1 cellular context compared by ENCODE assay signal in genomic region chr22:25950101-25950500, GRCh38.
A peak's percentile ranks its signal among the peaks of the same experiment; 100 is the strongest.
TF ChIP-seq lines count a peak whose summit lies in the region.

No MANE protein-coding gene starts in this region.

TF ChIP-seq in GM12878, 131 proteins besides CTCF, POLR2A, EP300 and RAD21 (continued from another document):
- no peak for TF ChIP-seq ZBTB4 (CRISPR knock-in tag; IDR thresholded peaks at IDR 0.05)
- TF ChIP-seq SMARCA5 (IDR thresholded peaks at IDR 0.05), result no peak
- TF ChIP-seq IRF5 (IDR thresholded peaks at IDR 0.05; ENCODE audit: borderline replicate concordance), result no peak
- TF ChIP-seq SMAD1 (IDR thresholded peaks at IDR 0.05; ENCODE audit: low read depth, partially characterized antibody), result no peak
- peak; percentile 32; the same call in 1 of the 2 replicates for TF ChIP-seq POLR2AphosphoS5 (IDR thresholded peaks at IDR 0.05; ENCODE audit: low read length)
- TF ChIP-seq ATF2 (IDR thresholded peaks at IDR 0.05; ENCODE audit: low read length), result no peak
- no peak for TF ChIP-seq USF2 (IDR thresholded peaks at IDR 0.05; ENCODE audit: borderline replicate concordance, low read depth, low read length)
- no peak for TF ChIP-seq BCL11A (IDR thresholded peaks at IDR 0.05; ENCODE audit: low read depth, low read length)
- no peak for TF ChIP-seq CUX1 (IDR thresholded peaks at IDR 0.05; ENCODE audit: insufficient replicate concordance, low read depth, low read length)
- TF ChIP-seq TCF12 (IDR thresholded peaks at IDR 0.05; ENCODE audit: low read depth, low read length), result 0 out of 2 replicates have a peak, but pooled peaks have one; percentile 19
- TF ChIP-seq RELB (IDR thresholded peaks at IDR 0.05; ENCODE audit: low read depth), result peak; percentile 81
- no peak for TF ChIP-seq CBFB (IDR thresholded peaks at IDR 0.05; ENCODE audit: low read depth)
- TF ChIP-seq MEF2B (IDR thresholded peaks at IDR 0.05; ENCODE audit: partially characterized antibody, poor library complexity, severe bottlenecking), result no peak
- peak; percentile 39; the same call in 1 of the 2 replicates for TF ChIP-seq ZNF384 (IDR thresholded peaks at IDR 0.05; ENCODE audit: borderline replicate concordance, low read depth, low read length)
- no peak for TF ChIP-seq STAT3 (IDR thresholded peaks at IDR 0.05; ENCODE audit: low read depth, low read length)
- TF ChIP-seq IKZF2 (IDR thresholded peaks at IDR 0.05), result peak; percentile 38 to 48; a peak in 2 of 4 replicates
